22 cellular contexts compared by ENCODE assay signal in genomic region chr10:85547460-85548023, GRCh38.
DNase-seq lines count a peak whose midpoint lies in the region; ATAC-seq, FAIRE-seq and TF ChIP-seq lines count a peak whose summit lies in the region.
"Had no signal": no experiment of that assay in that cellular context is flagged by ENCODE, and none has a peak within 500 bp of the region (broad histone marks: within the 10 kb centered on the region; RNA-seq: fewer than 3 reads in every experiment).

No MANE protein-coding gene starts in this region.

- no peak overlapping the region for H3K9ac ChIP-seq in endothelial cell of umbilical vein (replicated peaks; ENCODE audit: extremely low read depth, insufficient read depth, low read length)

- H2AFZ ChIP-seq in endothelial cell of umbilical vein (ENCODE audit: low read depth, low read length), result no peak overlapping the region

- no peak overlapping the region for H3K4me2 ChIP-seq in endothelial cell of umbilical vein (ENCODE audit: insufficient read depth, low read length)

- H3K27me3 ChIP-seq in endothelial cell of umbilical vein (ENCODE audit: control insufficient read depth in 2 of 2, insufficient read depth in 2 of 2, low read length in 2 of 2) (no peaks in the 10 kb centered on the region), left ventricle myocardium inferior (ENCODE audit: low read depth) (peaks cover 8% of the 10 kb centered on the region)
- H3K27me3 ChIP-seq: adrenal gland, brain microvascular endothelial cell, esophagus squamous epithelium, ovary, Peyer's patch, right atrium auricular region had no signal

- H3K27ac ChIP-seq in endothelial cell of umbilical vein (ENCODE audit: insufficient read depth, low read depth, low read length) (no peak overlapping the region), left ventricle myocardium inferior (replicated peaks) (no peak overlapping the region)
- H3K27ac ChIP-seq: adrenal gland, brain microvascular endothelial cell, esophagus squamous epithelium, ovary, Peyer's patch, right atrium auricular region had no signal

- H3K4me1 ChIP-seq in endothelial cell of umbilical vein (ENCODE audit: control insufficient read depth, extremely low read depth, insufficient read depth, low read length) (no peaks in the 10 kb centered on the region), left ventricle myocardium inferior (no peaks in the 10 kb centered on the region)
- H3K4me1 ChIP-seq: adrenal gland, esophagus squamous epithelium, Peyer's patch, right atrium auricular region had no signal

- no peak for TF ChIP-seq POLR2A in endothelial cell of umbilical vein (IDR thresholded peaks at IDR 0.05; ENCODE audit: low read depth, low read length)

- BruUV-seq in endothelial cell of umbilical vein (replicated peaks; lab: Mats Ljungman, UMichigan), result no TSS peak

- H3K4me3 ChIP-seq in endothelial cell of umbilical vein (replicated peaks in 1 of 3; ENCODE audit: insufficient read depth in 1 of 3, low read depth in 1 of 3, low read length in 3 of 3), result no peak overlapping the region
- no peak overlapping the region for H3K4me3 ChIP-seq in left ventricle myocardium inferior
- H3K4me3 ChIP-seq: adrenal gland, esophagus squamous epithelium, ovary, Peyer's patch, right atrium auricular region had no signal

- CTCF ChIA-PET in endothelial cell of umbilical vein (lab: Charles Lee), result no interaction called here

- no peaks in the 10 kb centered on the region for H3K36me3 ChIP-seq in endothelial cell of umbilical vein (ENCODE audit: control insufficient read depth in 2 of 2, extremely low read depth in 1 of 2, insufficient read depth in 2 of 2, low read length in 2 of 2)
- no peaks in the 10 kb centered on the region for H3K36me3 ChIP-seq in left ventricle myocardium inferior
- H3K36me3 ChIP-seq: adrenal gland, brain microvascular endothelial cell, esophagus squamous epithelium, ovary, Peyer's patch, right atrium auricular region had no signal

- POLR2A ChIA-PET in endothelial cell of umbilical vein (lab: Charles Lee), result no interaction called here

- DNase-seq in DMS114 treated with DMSO at 0.1 percent for 48 hours (lab: John Stamatoyannopoulos, UW; ENCODE audit: unreplicated experiment) (peak; percentile 4), endothelial cell of umbilical vein (ENCODE audit: low read depth, low spot score) (no peak), NOMO-1 treated with DMSO at 0.1 percent for 48 hours (lab: John Stamatoyannopoulos, UW; ENCODE audit: unreplicated experiment) (no peak), left ventricle myocardium inferior (no peak), dedifferentiated amniotic fluid mesenchymal stem cell (ENCODE audit: extremely low spot score) (no peak)
- DNase-seq in activated T-cell treated with anti-CD3 and anti-CD28 coated beads, Interleukin-2, amount 50 U/mL, for 1 hour, result no peak
- DNase-seq: activated T-cell treated with anti-CD3 and anti-CD28 coated beads, Interleukin-2, amount 50 U/mL, for 24 hours; esophagus squamous epithelium; GOT3; NCI-H1417 treated with DMSO at 0.1 percent for 48 hours; ovary; SIG-M5; stimulated activated CD4-positive, alpha-beta T cell treated with anti-CD3 and anti-CD28 coated beads, Interleukin-12 subunit alpha, Interleukin-12 subunit beta, amount 100 ng/mL, for 4 hours had no signal

- peak; percentile 35 for FAIRE-seq in endothelial cell of umbilical vein (lab: Jason Lieb, UNC)

- intact Hi-C loops in endothelial cell of umbilical vein (cut with micrococcal nuclease), result loop anchor here (1.0 to 5.0 kb wide), 3 partner anchors 95 to 1040 kb away; no protein-coding TSS in a partner anchor
- intact Hi-C loops in left ventricle myocardium inferior (cut with micrococcal nuclease), result no loop called here

- H3K9me3 ChIP-seq in endothelial cell of umbilical vein (replicated peaks; ENCODE audit: control insufficient read depth, insufficient read depth, low read length) (no peaks in the 10 kb centered on the region), left ventricle myocardium inferior (replicated peaks) (no peaks in the 10 kb centered on the region)
- H3K9me3 ChIP-seq: adrenal gland, esophagus squamous epithelium, ovary, Peyer's patch, right atrium auricular region had no signal

- TF ChIP-seq CTCF in endothelial cell of umbilical vein (IDR thresholded peaks at IDR 0.05; ENCODE audit: extremely low read depth in 1 of 2, insufficient read depth in 1 of 2, low read depth in 1 of 2, low read length in 2 of 2) (no peak), left ventricle myocardium inferior (IDR thresholded peaks at IDR 0.05; ENCODE audit: borderline replicate concordance) (no peak)

- dilution Hi-C loops in endothelial cell of umbilical vein (cut with MboI; ENCODE audit: extremely low pct_ligation_motif_present, low sequenced_read_pairs), result no loop called here

- H4K20me1 ChIP-seq in endothelial cell of umbilical vein (replicated peaks; ENCODE audit: control insufficient read depth, extremely low read depth, insufficient read depth, low read length), result no peaks in the 10 kb centered on the region

- H3K79me2 ChIP-seq in endothelial cell of umbilical vein (ENCODE audit: control insufficient read depth, insufficient read depth, low read length), result no peaks in the 10 kb centered on the region

- ATAC-seq in GM21717 (IDR thresholded peaks at IDR 0.05; ENCODE audit: unreplicated experiment), result peak; percentile 9
- ATAC-seq in HG03432 (IDR thresholded peaks at IDR 0.05; ENCODE audit: unreplicated experiment), result peak; percentile 5
- ATAC-seq: activated CD4-positive, CD25-positive, alpha-beta regulatory T cell treated with anti-CD3 and anti-CD28 coated beads, Interleukin-2, amount 50 U/mL, for 24 hours; activated CD8-positive, alpha-beta T cell treated with anti-CD3 and anti-CD28 coated beads, Interleukin-2, amount 10 ng/mL, durations not matched to agents 7 days and 5 days; effector memory CD8-positive, alpha-beta T cell had no signal

- no peaks in the 10 kb centered on the region for H3K9me1 ChIP-seq in endothelial cell of umbilical vein (replicated peaks; ENCODE audit: control insufficient read depth, extremely low read depth, insufficient read depth, low read length)

TF ChIP-seq in endothelial cell of umbilical vein, 7 proteins besides CTCF, POLR2A, EP300 and RAD21:
- TF ChIP-seq MAX (IDR thresholded peaks at IDR 0.05; ENCODE audit: insufficient read depth, insufficient read length) (no peak), JUN (IDR thresholded peaks at IDR 0.05; ENCODE audit: borderline replicate concordance, insufficient read depth, insufficient read length, low read depth) (no peak), MYC (IDR thresholded peaks at IDR 0.05; ENCODE audit: low read depth, low read length) (no peak), FOS (IDR thresholded peaks at IDR 0.05; ENCODE audit: borderline replicate concordance, insufficient read depth, low read length) (no peak), EZH2 (IDR thresholded peaks at IDR 0.05; ENCODE audit: borderline replicate concordance, low read depth, low read length, severe bottlenecking) (no peak), GATA2 (IDR thresholded peaks at IDR 0.05; ENCODE audit: insufficient read depth, insufficient read length, low read depth, low read length) (no peak), POLR2AphosphoS5 (IDR thresholded peaks at IDR 0.05; ENCODE audit: insufficient read depth, low read depth, low read length) (no peak)
